In genomic region chr2:8197825-8198224, GRCh38 we compare ENCODE assay signal across 28 cellular contexts.
"Had no signal": no experiment of that assay in that cellular context is flagged by ENCODE, and none has a peak within 500 bp of the region (broad histone marks: within the 10 kb centered on the region; RNA-seq: fewer than 3 reads in every experiment).

No MANE protein-coding gene starts in this region.

- H3K79me2 ChIP-seq: hepatocyte had no signal

- H3K4me3 ChIP-seq: colonic mucosa, coronary artery, dorsolateral prefrontal cortex, esophagus muscularis mucosa, esophagus squamous epithelium, gastrocnemius medialis, gastroesophageal sphincter, heart left ventricle, heart right ventricle, hepatocyte had no signal

- H2AFZ ChIP-seq: hepatocyte had no signal

- H3K27ac ChIP-seq: colonic mucosa, coronary artery, epithelial cell of prostate, esophagus muscularis mucosa, esophagus squamous epithelium, foreskin keratinocyte, gastrocnemius medialis, gastroesophageal sphincter, heart left ventricle, heart right ventricle, hepatocyte had no signal

- H3K27me3 ChIP-seq: colonic mucosa, esophagus muscularis mucosa, esophagus squamous epithelium, foreskin keratinocyte, gastrocnemius medialis, gastroesophageal sphincter, heart left ventricle, heart right ventricle, hepatocyte had no signal

- H3K4me2 ChIP-seq: hepatocyte had no signal

- H3K9me3 ChIP-seq: colonic mucosa, esophagus muscularis mucosa, esophagus squamous epithelium, gastrocnemius medialis, gastroesophageal sphincter, heart left ventricle, heart right ventricle had no signal

- H3K27ac Mint-ChIP-seq: endodermal cell had no signal

- FAIRE-seq: colon, endometrium, endothelial cell of umbilical vein, frontal cortex had no signal

- H3K36me3 ChIP-seq: colonic mucosa, esophagus muscularis mucosa, esophagus squamous epithelium, gastrocnemius medialis, gastroesophageal sphincter, heart left ventricle, heart right ventricle had no signal

- H3K4me1 ChIP-seq: colonic mucosa, foreskin keratinocyte, gastrocnemius medialis had no signal

- H3K4me3 Mint-ChIP-seq: dendritic cell treated with granulocyte-macrophage colony-stimulating factor and Interleukin-4, amounts not matched to agents 40 ng/mL and 50 ng/mL, for 4 days; effector memory CD8-positive, alpha-beta T cell; endodermal cell had no signal

- ATAC-seq: effector memory CD8-positive, alpha-beta T cell; esophagus mucosa; foreskin keratinocyte; gastrocnemius medialis; gastroesophageal sphincter; heart left ventricle; heart right ventricle had no signal

- H3K27me3 Mint-ChIP-seq: dendritic cell treated with granulocyte-macrophage colony-stimulating factor and Interleukin-4, amounts not matched to agents 40 ng/mL and 50 ng/mL, for 4 days; effector memory CD8-positive, alpha-beta T cell had no signal

- DNase-seq: colonic mucosa; cortex of kidney; dermis blood vessel endothelial cell; dorsolateral prefrontal cortex; effector CD4-positive, alpha-beta T cell; effector CD8-positive, alpha-beta T cell; effector memory CD4-positive, alpha-beta T cell; effector memory CD8-positive, alpha-beta T cell; endodermal cell; esophagus squamous epithelium; foreskin keratinocyte; foreskin melanocyte; gastrocnemius medialis; glutamatergic neuron; head of caudate nucleus; heart left ventricle; heart right ventricle had no signal
